14 cellular contexts compared by ENCODE assay signal in genomic region chr7:121954803-121955202, GRCh38.
DNase-seq lines count a peak whose midpoint lies in the region; ATAC-seq lines count a peak whose summit lies in the region.
"Had no signal": no experiment of that assay in that cellular context is flagged by ENCODE, and none has a peak within 500 bp of the region (broad histone marks: within the 10 kb centered on the region; RNA-seq: fewer than 3 reads in every experiment).

No MANE protein-coding gene starts in this region.

- ATAC-seq in HG02938 (IDR thresholded peaks at IDR 0.05; ENCODE audit: unreplicated experiment) (peak; percentile 45), GM19328 (IDR thresholded peaks at IDR 0.05; ENCODE audit: unreplicated experiment) (no peak), Right ventricle myocardium superior (ENCODE audit: poor library complexity) (no peak)

- DNase-seq in ELR (ENCODE audit: low read depth) = peak; percentile 83
- peak; percentile 12 for DNase-seq in amniotic stem cell (lab: John Stamatoyannopoulos, UW)
- peak; percentile 62 for DNase-seq in iris pigment epithelial cell (ENCODE audit: low read depth)
- DNase-seq in GDM1 (lab: John Stamatoyannopoulos, UW) = no peak
- no peak for DNase-seq in UCSD-AML1 (lab: John Stamatoyannopoulos, UW; ENCODE audit: unreplicated experiment)
- no peak for DNase-seq in Right ventricle myocardium superior
- DNase-seq: activated CD4-positive, alpha-beta T cell treated with anti-CD3 and anti-CD28 coated beads for 48 hours; CD4-positive, CD25-positive, alpha-beta regulatory T cell; NCI-H774; nucleus accumbens; stimulated activated CD4-positive, alpha-beta T cell treated with anti-CD3 and anti-CD28 coated beads, Interleukin-12 subunit alpha, Interleukin-12 subunit beta, amount 100 ng/mL, for 4 hours; stimulated activated CD8-positive, alpha-beta memory T cell treated with anti-CD3 and anti-CD28 coated beads, Interleukin-4, amount 100 ng/mL, for 48 hours had no signal

- intact Hi-C loops in Right ventricle myocardium superior (cut with DNase I) = no loop called here

Comparison
In these comparisons a context has a peak if more than half of its experiments do, and no peak if none do; other contexts are left out.
1. DNase-seq: peak in ELR (single experiment), amniotic stem cell (single experiment) and iris pigment epithelial cell (single experiment); none in GDM1 (single experiment), UCSD-AML1 (single experiment) and Right ventricle myocardium superior (single experiment).